Comparison of ENCODE assay signal across 29 cellular contexts in genomic region chr11:80085563-80085962, GRCh38.
"Had no signal": no experiment of that assay in that cellular context is flagged by ENCODE, and none has a peak within 500 bp of the region (broad histone marks: within the 10 kb centered on the region; RNA-seq: fewer than 3 reads in every experiment).

No MANE protein-coding gene starts in this region.

- H3K9me3 Mint-ChIP-seq: activated CD4-positive, alpha-beta T cell treated with anti-CD3 and anti-CD28 coated beads, Interleukin-2, amount 10 ng/mL, durations not matched to agents 7 days and 5 days; activated naive CD4-positive, alpha-beta T cell treated with anti-CD3 and anti-CD28 coated beads, Interleukin-2, amount 50 U/mL, for 24 hours; activated T-helper 2 cell treated with anti-CD3 and anti-CD28 coated beads, Interferon-gamma antibody, Interleukin-2, Interleukin-4, amounts not matched to agents 10 μg/mL and 5 μg/mL and 100 μg/mL, durations not matched to agents 14 hours and 24 hours and 36 hours; WTC11 had no signal

- H3K36me3 ChIP-seq: adrenal gland, esophagus muscularis mucosa, gastrocnemius medialis, heart right ventricle had no signal

- H3K27ac Mint-ChIP-seq: activated CD4-positive, alpha-beta memory T cell treated with anti-CD3 and anti-CD28 coated beads, Interleukin-2, amount 10 ng/mL, durations not matched to agents 7 days and 5 days; activated CD4-positive, alpha-beta T cell treated with anti-CD3 and anti-CD28 coated beads, Interleukin-2, amount 10 ng/mL, durations not matched to agents 7 days and 5 days; activated naive CD4-positive, alpha-beta T cell treated with anti-CD3 and anti-CD28 coated beads for 36 hours; activated naive CD4-positive, alpha-beta T cell treated with anti-CD3 and anti-CD28 coated beads, Interleukin-2, amount 50 U/mL, for 24 hours; activated naive CD8-positive, alpha-beta T cell treated with anti-CD3 and anti-CD28 coated beads for 36 hours; activated naive CD8-positive, alpha-beta T cell treated with anti-CD3 and anti-CD28 coated beads, Interleukin-2, amount 50 U/mL, for 24 hours; activated T-helper 1 cell treated with anti-CD3 and anti-CD28 coated beads, Interleukin-12 subunit alpha, Interleukin-12 subunit beta, Interleukin-2, Interleukin-4 antibody, amounts not matched to agents 30 ng/mL and 10 ng/mL and 1 ng/mL, durations not matched to agents 14 hours and 24 hours and 36 hours; activated T-helper 2 cell treated with anti-CD3 and anti-CD28 coated beads, Interferon-gamma antibody, Interleukin-2, Interleukin-4, amounts not matched to agents 10 μg/mL and 5 μg/mL and 100 μg/mL, durations not matched to agents 14 hours and 24 hours and 36 hours; effector memory CD8-positive, alpha-beta T cell; WTC11 had no signal

- H3K4me1 Mint-ChIP-seq: activated CD4-positive, alpha-beta memory T cell treated with anti-CD3 and anti-CD28 coated beads, Interleukin-2, amount 10 ng/mL, durations not matched to agents 7 days and 5 days; activated CD4-positive, alpha-beta T cell treated with anti-CD3 and anti-CD28 coated beads, Interleukin-2, amount 10 ng/mL, durations not matched to agents 7 days and 5 days; activated naive CD4-positive, alpha-beta T cell treated with anti-CD3 and anti-CD28 coated beads, Interleukin-2, amount 50 U/mL, for 24 hours; activated naive CD8-positive, alpha-beta T cell treated with anti-CD3 and anti-CD28 coated beads for 36 hours; activated naive CD8-positive, alpha-beta T cell treated with anti-CD3 and anti-CD28 coated beads, Interleukin-2, amount 50 U/mL, for 24 hours had no signal

- H3K27me3 Mint-ChIP-seq: activated CD4-positive, alpha-beta memory T cell treated with anti-CD3 and anti-CD28 coated beads, Interleukin-2, amount 10 ng/mL, durations not matched to agents 7 days and 5 days; activated CD4-positive, alpha-beta T cell treated with anti-CD3 and anti-CD28 coated beads, Interleukin-2, amount 10 ng/mL, durations not matched to agents 7 days and 5 days; activated naive CD4-positive, alpha-beta T cell treated with anti-CD3 and anti-CD28 coated beads, Interleukin-2, amount 50 U/mL, for 24 hours; activated naive CD8-positive, alpha-beta T cell treated with anti-CD3 and anti-CD28 coated beads for 36 hours; activated naive CD8-positive, alpha-beta T cell treated with anti-CD3 and anti-CD28 coated beads, Interleukin-2, amount 50 U/mL, for 24 hours; effector memory CD8-positive, alpha-beta T cell had no signal

- DNase-seq: activated CD4-positive, alpha-beta memory T cell treated with anti-CD3 and anti-CD28 coated beads, Interleukin-2, amount 10 ng/mL, durations not matched to agents 7 days and 5 days; activated CD4-positive, alpha-beta T cell treated with anti-CD3 and anti-CD28 coated beads for 1 hour; activated CD4-positive, alpha-beta T cell treated with anti-CD3 and anti-CD28 coated beads for 4 hours; activated CD4-positive, alpha-beta T cell treated with anti-CD3 and anti-CD28 coated beads, Interleukin-2, amount 10 ng/mL, durations not matched to agents 7 days and 5 days; activated CD4-positive, alpha-beta T cell treated with anti-CD3 and anti-CD28 coated beads, Interleukin-2, amount 50 U/mL, for 4 hours; activated CD8-positive, alpha-beta memory T cell treated with anti-CD3 and anti-CD28 coated beads for 24 hours; activated effector memory CD4-positive, alpha-beta T cell treated with anti-CD3 and anti-CD28 coated beads, Interleukin-2, amount 50 U/mL, for 16 hours; activated naive CD4-positive, alpha-beta T cell treated with anti-CD3 and anti-CD28 coated beads for 36 hours; activated naive CD8-positive, alpha-beta T cell treated with anti-CD3 and anti-CD28 coated beads for 36 hours; activated naive CD8-positive, alpha-beta T cell treated with anti-CD3 and anti-CD28 coated beads, Interleukin-2, amount 50 U/mL, for 24 hours; activated T-cell treated with anti-CD3 and anti-CD28 coated beads, Interleukin-2, amount 50 U/mL, for 48 hours; adrenal gland; amygdala; aorta; body of pancreas; cortex of kidney; dermis blood vessel endothelial cell; effector CD4-positive, alpha-beta T cell; effector memory CD8-positive, alpha-beta T cell; erythroblast; foreskin keratinocyte; gastrocnemius medialis; heart right ventricle; T-helper 2 cell had no signal

- H3K4me3 Mint-ChIP-seq: activated CD4-positive, alpha-beta memory T cell treated with anti-CD3 and anti-CD28 coated beads, Interleukin-2, amount 10 ng/mL, durations not matched to agents 7 days and 5 days; activated CD4-positive, alpha-beta T cell treated with anti-CD3 and anti-CD28 coated beads, Interleukin-2, amount 10 ng/mL, durations not matched to agents 7 days and 5 days; activated naive CD4-positive, alpha-beta T cell treated with anti-CD3 and anti-CD28 coated beads for 36 hours; activated naive CD4-positive, alpha-beta T cell treated with anti-CD3 and anti-CD28 coated beads, Interleukin-2, amount 50 U/mL, for 24 hours; activated naive CD8-positive, alpha-beta T cell treated with anti-CD3 and anti-CD28 coated beads for 36 hours; activated naive CD8-positive, alpha-beta T cell treated with anti-CD3 and anti-CD28 coated beads, Interleukin-2, amount 50 U/mL, for 24 hours; activated T-helper 1 cell treated with anti-CD3 and anti-CD28 coated beads, Interleukin-12 subunit alpha, Interleukin-12 subunit beta, Interleukin-2, Interleukin-4 antibody, amounts not matched to agents 30 ng/mL and 10 ng/mL and 1 ng/mL, durations not matched to agents 14 hours and 24 hours and 36 hours; effector memory CD8-positive, alpha-beta T cell; WTC11 had no signal

- ATAC-seq: activated naive CD8-positive, alpha-beta T cell treated with anti-CD3 and anti-CD28 coated beads, Interleukin-2, amount 50 U/mL, for 24 hours; body of pancreas; effector memory CD8-positive, alpha-beta T cell; foreskin keratinocyte; gastrocnemius medialis; heart right ventricle; WTC11 had no signal

- H3K36me3 Mint-ChIP-seq: activated naive CD4-positive, alpha-beta T cell treated with anti-CD3 and anti-CD28 coated beads, Interleukin-2, amount 50 U/mL, for 24 hours; activated naive CD8-positive, alpha-beta T cell treated with anti-CD3 and anti-CD28 coated beads for 36 hours; WTC11 had no signal

- H3K27ac ChIP-seq: adrenal gland, body of pancreas, esophagus muscularis mucosa, foreskin keratinocyte, gastrocnemius medialis, heart right ventricle had no signal

- H3K4me3 ChIP-seq: adrenal gland, body of pancreas, esophagus muscularis mucosa, gastrocnemius medialis, heart right ventricle had no signal

- H3K9me3 ChIP-seq: adrenal gland, body of pancreas, esophagus muscularis mucosa, gastrocnemius medialis, heart right ventricle had no signal

- H3K27me3 ChIP-seq: adrenal gland, body of pancreas, esophagus muscularis mucosa, foreskin keratinocyte, gastrocnemius medialis, heart right ventricle had no signal

- H3K4me1 ChIP-seq: adrenal gland, esophagus muscularis mucosa, gastrocnemius medialis, heart right ventricle had no signal
